ENCODE assay signal across 16 cellular contexts in the genomic region with DNA sequence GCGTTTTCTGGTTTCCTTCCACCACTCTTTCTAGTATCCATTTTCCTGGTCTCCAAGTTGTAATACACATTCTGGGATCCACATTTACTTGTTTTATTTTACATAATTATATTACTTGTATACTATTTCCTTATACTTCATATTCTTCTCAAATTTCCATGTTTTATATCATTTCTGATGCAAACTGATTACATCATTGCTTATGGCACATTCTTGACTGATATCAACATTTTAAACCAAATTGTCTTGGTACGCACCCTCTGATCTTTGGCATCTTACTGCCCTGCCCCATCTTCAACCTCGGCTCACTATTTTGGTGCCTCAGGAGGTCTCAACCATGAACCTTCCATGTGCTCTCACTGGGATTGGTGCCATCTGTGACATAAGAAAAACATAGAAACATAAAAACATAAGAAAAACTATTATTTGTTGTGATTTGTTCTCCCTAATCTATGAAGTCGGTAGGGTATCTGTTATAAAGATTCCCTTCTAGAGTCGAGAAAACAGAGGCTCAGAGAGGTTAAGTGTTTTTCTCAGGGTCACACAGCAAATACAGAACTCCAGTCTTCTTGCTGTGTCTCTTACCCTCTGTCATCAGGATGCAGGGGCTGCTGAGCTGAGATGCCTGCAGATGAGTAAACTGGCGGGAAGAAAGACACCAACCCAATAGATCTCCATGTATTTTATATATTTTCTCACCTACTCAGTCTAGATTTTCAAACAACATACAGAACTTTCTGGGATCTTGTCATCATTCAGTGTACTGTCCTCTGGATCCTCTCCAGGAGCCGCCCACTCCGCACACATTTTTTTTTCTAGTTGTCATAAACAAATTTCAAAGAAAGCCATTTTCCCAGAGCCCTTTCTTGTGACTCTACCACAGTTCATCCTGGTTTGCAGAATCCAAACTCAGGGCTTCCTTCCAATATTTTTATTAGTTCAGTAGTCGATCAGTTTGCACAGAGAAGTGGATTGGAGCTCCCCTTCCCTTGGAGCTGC.
DNase-seq lines count a peak whose midpoint lies in the region; ATAC-seq, FAIRE-seq and TF ChIP-seq lines count a peak whose summit lies in the region.
"Had no signal": no experiment of that assay in that cellular context is flagged by ENCODE, and none has a peak within 500 bp of the region (broad histone marks: within the 10 kb centered on the region; RNA-seq: fewer than 3 reads in every experiment).

No MANE protein-coding gene starts in this region.

- H3K36me3 ChIP-seq in HEK293 (ENCODE audit: control insufficient read depth in 2 of 2, insufficient read depth in 1 of 2, low read length in 2 of 2) (no peaks in the 10 kb centered on the region), K562 (ENCODE audit: control insufficient read depth, insufficient read depth, low read length) (no peaks in the 10 kb centered on the region)
- H3K36me3 ChIP-seq: HAP-1 had no signal

- TF ChIP-seq POLR2A in K562 (conservative IDR thresholded peaks at IDR 0.05), result no peak

- H3K27me3 ChIP-seq in K562 (ENCODE audit: control insufficient read depth in 2 of 2, insufficient read depth in 2 of 2, low read length in 2 of 2), result peaks cover 2 to 12% of the 10 kb centered on the region in 2 experiments; a peak in 2 of 5 replicates

- no peaks in the 10 kb centered on the region for H3K79me2 ChIP-seq in K562 (ENCODE audit: control insufficient read depth, insufficient read depth, low read length)

- WGBS in K562 (ENCODE audit: insufficient coverage, low coverage, missing lambda C conversion rate), result 25% methylated on average over 9 of the region's 9 CpGs

- no TSS peak for BruUV-seq in K562 (replicated peaks; lab: Mats Ljungman, UMichigan)

- in situ Hi-C loops in K562 (cut with MboI), result no loop called here

- peak overlapping the region; percentile 37; the same call in 1 of the 2 replicates for H2AFZ ChIP-seq in K562 (ENCODE audit: low read depth, low read length)

- H3K9me3 ChIP-seq in HEK293 (ENCODE audit: control insufficient read depth, insufficient read depth, low read depth, low read length), result no peaks in the 10 kb centered on the region
- no peaks in the 10 kb centered on the region for H3K9me3 ChIP-seq in K562 (replicated peaks; ENCODE audit: control insufficient read depth, insufficient read depth, low read depth, low read length)
- H3K9me3 ChIP-seq: Caco-2, HAP-1 had no signal

- ATAC-seq in K562 (no peak), GM21529 (IDR thresholded peaks at IDR 0.05; ENCODE audit: unreplicated experiment) (no peak)

- no peak overlapping the region for H3K4me2 ChIP-seq in K562 (ENCODE audit: insufficient read depth, low read length)

- POLR2A ChIA-PET in HEK293 (lab: Yijun Ruan, JAX) (no interaction called here), K562 (lab: Yijun Ruan, JAX) (interaction anchor here (0.7 kb wide), 2 partner anchors 12 to 191 kb away, joined by 3 to 4 read pairs; no protein-coding TSS in a partner anchor)

- no peak for TF ChIP-seq EP300 in K562 (IDR thresholded peaks at IDR 0.05; ENCODE audit: low read length)

- TF ChIP-seq CTCF in HEK293 (tag by site-specific recombination; IDR thresholded peaks at IDR 0.05), result no peak
- no peak for TF ChIP-seq CTCF in K562 (IDR thresholded peaks at IDR 0.05 in 2 of 3, conservative IDR thresholded peaks at IDR 0.05 in 1 of 3; ENCODE audit: insufficient read depth in 2 of 3, low read depth in 1 of 3, low read length in 3 of 3)

- H3K4me3 ChIP-seq in HEK293 (ENCODE audit: low read depth, low read length) (no peak overlapping the region), K562 (no peak overlapping the region), skeletal muscle cell (ENCODE audit: low read depth, low read length) (no peak overlapping the region)
- H3K4me3 ChIP-seq: HAP-1 had no signal

- TF ChIP-seq RAD21 in K562 (CRISPR knock-in tag; conservative IDR thresholded peaks at IDR 0.05 in 1 of 2, IDR thresholded peaks at IDR 0.05 in 1 of 2), result no peak

- H3K27ac ChIP-seq in HEK293 (ENCODE audit: extremely low read depth, low read depth, low read length) (no peak overlapping the region), K562 (ENCODE audit: extremely low read depth, low read depth, low read length) (no peak overlapping the region)

- no peaks in the 10 kb centered on the region for H3K9me1 ChIP-seq in K562 (ENCODE audit: control insufficient read depth, insufficient read depth, low read length)

- no peak for FAIRE-seq in K562 (lab: Jason Lieb, UNC)
- FAIRE-seq: A204.1 had no signal

- H4K20me1 ChIP-seq in K562 (replicated peaks; ENCODE audit: control insufficient read depth, insufficient read depth, low read length), result no peaks in the 10 kb centered on the region

- intact Hi-C loops in K562 (cut with micrococcal nuclease), result no loop called here
- intact Hi-C loops in head of caudate nucleus (cut with DNase I), result no loop called here

- H3K4me1 ChIP-seq in HEK293 (ENCODE audit: control insufficient read depth, insufficient read depth, low read length) (no peaks in the 10 kb centered on the region), K562 (replicated peaks in 1 of 2; ENCODE audit: control insufficient read depth in 2 of 2, insufficient read depth in 2 of 2, low read length in 2 of 2) (peaks cover 2 to 8% of the 10 kb centered on the region in 2 experiments; a peak in 4 of 5 replicates)
- H3K4me1 ChIP-seq: Caco-2, HAP-1 had no signal

- no peak overlapping the region for H3K9ac ChIP-seq in K562 (ENCODE audit: insufficient read depth in 1 of 2, low read depth in 2 of 2, low read length in 2 of 2)

- peak; percentile 29 for DNase-seq in AG08396 (ENCODE audit: low spot score)
- no peak for DNase-seq in K562 (ENCODE audit: extremely low read depth in 1 of 4, low spot score in 3 of 4)
- peak; percentile 10 for DNase-seq in skeletal muscle cell (ENCODE audit: low read depth)
- DNase-seq in NCI-H146 (lab: John Stamatoyannopoulos, UW), result no peak
- no peak for DNase-seq in head of caudate nucleus
- DNase-seq: CD8-positive, alpha-beta memory T cell; DND-41; GDM1; GOT3; HFFc6; KG1 had no signal

- CTCF ChIA-PET in HEK293 (lab: Yijun Ruan, JAX), result no interaction called here
- CTCF ChIA-PET in K562 (lab: Yijun Ruan, JAX; ENCODE audit: low intra/inter-chr PET ratio), result interaction anchor here (0.6 kb wide), 1 partner anchor 217 kb away, joined by 3 read pairs; no protein-coding TSS in a partner anchor

TF ChIP-seq in HEK293, 187 proteins besides CTCF, POLR2A, EP300 and RAD21:
- TF ChIP-seq, protein P1, sequence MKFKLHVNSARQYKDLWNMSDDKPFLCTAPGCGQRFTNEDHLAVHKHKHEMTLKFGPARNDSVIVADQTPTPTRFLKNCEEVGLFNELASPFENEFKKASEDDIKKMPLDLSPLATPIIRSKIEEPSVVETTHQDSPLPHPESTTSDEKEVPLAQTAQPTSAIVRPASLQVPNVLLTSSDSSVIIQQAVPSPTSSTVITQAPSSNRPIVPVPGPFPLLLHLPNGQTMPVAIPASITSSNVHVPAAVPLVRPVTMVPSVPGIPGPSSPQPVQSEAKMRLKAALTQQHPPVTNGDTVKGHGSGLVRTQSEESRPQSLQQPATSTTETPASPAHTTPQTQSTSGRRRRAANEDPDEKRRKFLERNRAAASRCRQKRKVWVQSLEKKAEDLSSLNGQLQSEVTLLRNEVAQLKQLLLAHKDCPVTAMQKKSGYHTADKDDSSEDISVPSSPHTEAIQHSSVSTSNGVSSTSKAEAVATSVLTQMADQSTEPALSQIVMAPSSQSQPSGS (tag by site-specific recombination; IDR thresholded peaks at IDR 0.05; ENCODE audit: low read depth), result peak; percentile 64
- TF ChIP-seq ZNF473 (tag by site-specific recombination; IDR thresholded peaks at IDR 0.05), result no peak
- TF ChIP-seq ZNF121 (tag by site-specific recombination; IDR thresholded peaks at IDR 0.05), result 0 out of 2 replicates have a peak, but pooled peaks have one; percentile 27
- no peak for TF ChIP-seq SCRT2 (tag by site-specific recombination; IDR thresholded peaks at IDR 0.05)

TF ChIP-seq in K562, 482 proteins besides CTCF, POLR2A, EP300 and RAD21 (continues in another document):
- peak; percentile 99 for TF ChIP-seq RBM25 (IDR thresholded peaks at IDR 0.05; ENCODE audit: low read depth, low read length, severe bottlenecking)
- TF ChIP-seq, protein P2, sequence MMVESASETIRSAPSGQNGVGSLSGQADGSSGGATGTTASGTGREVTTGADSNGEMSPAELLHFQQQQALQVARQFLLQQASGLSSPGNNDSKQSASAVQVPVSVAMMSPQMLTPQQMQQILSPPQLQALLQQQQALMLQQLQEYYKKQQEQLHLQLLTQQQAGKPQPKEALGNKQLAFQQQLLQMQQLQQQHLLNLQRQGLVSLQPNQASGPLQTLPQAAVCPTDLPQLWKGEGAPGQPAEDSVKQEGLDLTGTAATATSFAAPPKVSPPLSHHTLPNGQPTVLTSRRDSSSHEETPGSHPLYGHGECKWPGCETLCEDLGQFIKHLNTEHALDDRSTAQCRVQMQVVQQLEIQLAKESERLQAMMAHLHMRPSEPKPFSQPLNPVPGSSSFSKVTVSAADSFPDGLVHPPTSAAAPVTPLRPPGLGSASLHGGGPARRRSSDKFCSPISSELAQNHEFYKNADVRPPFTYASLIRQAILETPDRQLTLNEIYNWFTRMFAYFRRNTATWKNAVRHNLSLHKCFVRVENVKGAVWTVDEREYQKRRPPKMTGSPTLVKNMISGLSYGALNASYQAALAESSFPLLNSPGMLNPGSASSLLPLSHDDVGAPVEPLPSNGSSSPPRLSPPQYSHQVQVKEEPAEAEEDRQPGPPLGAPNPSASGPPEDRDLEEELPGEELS (CRISPR knock-in tag; IDR thresholded peaks at IDR 0.05; ENCODE audit: borderline replicate concordance), result no peak
- TF ChIP-seq ZNF121 (CRISPR knock-in tag; conservative IDR thresholded peaks at IDR 0.05), result 0 out of 2 replicates have a peak, but pooled peaks have one; percentile 8
- TF ChIP-seq, protein P3, sequence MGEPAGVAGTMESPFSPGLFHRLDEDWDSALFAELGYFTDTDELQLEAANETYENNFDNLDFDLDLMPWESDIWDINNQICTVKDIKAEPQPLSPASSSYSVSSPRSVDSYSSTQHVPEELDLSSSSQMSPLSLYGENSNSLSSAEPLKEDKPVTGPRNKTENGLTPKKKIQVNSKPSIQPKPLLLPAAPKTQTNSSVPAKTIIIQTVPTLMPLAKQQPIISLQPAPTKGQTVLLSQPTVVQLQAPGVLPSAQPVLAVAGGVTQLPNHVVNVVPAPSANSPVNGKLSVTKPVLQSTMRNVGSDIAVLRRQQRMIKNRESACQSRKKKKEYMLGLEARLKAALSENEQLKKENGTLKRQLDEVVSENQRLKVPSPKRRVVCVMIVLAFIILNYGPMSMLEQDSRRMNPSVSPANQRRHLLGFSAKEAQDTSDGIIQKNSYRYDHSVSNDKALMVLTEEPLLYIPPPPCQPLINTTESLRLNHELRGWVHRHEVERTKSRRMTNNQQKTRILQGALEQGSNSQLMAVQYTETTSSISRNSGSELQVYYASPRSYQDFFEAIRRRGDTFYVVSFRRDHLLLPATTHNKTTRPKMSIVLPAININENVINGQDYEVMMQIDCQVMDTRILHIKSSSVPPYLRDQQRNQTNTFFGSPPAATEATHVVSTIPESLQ (CRISPR knock-in tag; IDR thresholded peaks at IDR 0.05), result no peak
- no peak for TF ChIP-seq DACH1 (IDR thresholded peaks at IDR 0.05; ENCODE audit: partially characterized antibody)
- TF ChIP-seq RCOR1 (IDR thresholded peaks at IDR 0.05; ENCODE audit: borderline replicate concordance in 1 of 2, low read depth in 2 of 2, low read length in 2 of 2), result peak; percentile 34 to 43; a peak in 1 of 4 replicates
- peak; percentile 93 for TF ChIP-seq BCOR (IDR thresholded peaks at IDR 0.05)

Comparison
In these comparisons a context has a peak if more than half of its experiments do, and no peak if none do; other contexts are left out.
1. DNase-seq: peak in AG08396 (single experiment) and skeletal muscle cell (single experiment); none in K562 (0 of 4), NCI-H146 (single experiment) and head of caudate nucleus (0 of 42).